In genomic region chr14:77886010-77886409, GRCh38 we compare ENCODE assay signal across 28 cellular contexts.
"Had no signal": no experiment of that assay in that cellular context is flagged by ENCODE, and none has a peak within 500 bp of the region (broad histone marks: within the 10 kb centered on the region; RNA-seq: fewer than 3 reads in every experiment).

No MANE protein-coding gene starts in this region.

- ATAC-seq: stimulated activated effector memory CD8-positive, alpha-beta T cell treated with anti-CD3 and anti-CD28 coated beads, Interleukin-12 subunit alpha, Interleukin-12 subunit beta, amount 100 ng/mL, for 72 hours; stimulated activated memory B cell treated with anti-CD40 and anti-IgM and Interleukin-4, amounts not matched to agents 10 μg/mL and 1 μg/mL and 100 μg/mL, for 72 hours; stimulated activated naive B cell treated with anti-CD40 and anti-IgM and Interleukin-4, amounts not matched to agents 10 μg/mL and 1 μg/mL and 100 μg/mL, for 72 hours; stimulated activated naive CD8-positive, alpha-beta T cell treated with anti-CD3 and anti-CD28 coated beads, Interleukin-15, amount 100 ng/mL, for 72 hours; stimulated activated naive CD8-positive, alpha-beta T cell treated with anti-CD3 and anti-CD28 coated beads, Interleukin-15, Interleukin-2, amounts not matched to agents 100 U/mL and 50 U/mL, for 24 hours; upper lobe of right lung had no signal

- H3K27me3 ChIP-seq: stomach, suprapubic skin, testis, thyroid gland, tibial artery, tibial nerve, transverse colon, upper lobe of left lung, upper lobe of right lung, uterus, vagina had no signal

- H3K27ac ChIP-seq: stomach, suprapubic skin, testis, thoracic aorta, thyroid gland, tibial artery, tibial nerve, transverse colon, upper lobe of left lung, upper lobe of right lung, uterus, vagina had no signal

- H3K27me3 Mint-ChIP-seq: stimulated activated memory B cell treated with anti-CD40 and anti-IgM and Interleukin-4, amounts not matched to agents 10 μg/mL and 1 μg/mL and 100 μg/mL, for 72 hours; stimulated activated naive B cell treated with anti-CD40 and anti-IgM and Interleukin-4, amounts not matched to agents 10 μg/mL and 1 μg/mL and 100 μg/mL, for 72 hours; stimulated activated naive CD8-positive, alpha-beta T cell treated with anti-CD3 and anti-CD28 coated beads, Interleukin-15, amount 100 ng/mL, for 72 hours; stimulated activated naive CD8-positive, alpha-beta T cell treated with anti-CD3 and anti-CD28 coated beads, Interleukin-15, Interleukin-2, amounts not matched to agents 100 ng/mL and 50 ng/mL, for 24 hours; type B pancreatic cell had no signal

- H3K9me3 ChIP-seq: suprapubic skin, testis, thoracic aorta, thyroid gland, tibial artery, transverse colon, upper lobe of right lung, uterus, vagina had no signal

- FAIRE-seq: urothelium cell line had no signal

- DNase-seq: stimulated activated CD4-positive, alpha-beta T cell treated with anti-CD3 and anti-CD28 coated beads, Interleukin-2, amount 100 ng/mL, for 48 hours; stimulated activated CD4-positive, alpha-beta T cell treated with anti-CD3 and anti-CD28 coated beads, Interleukin-4, amount 100 ng/mL, for 1 hour; stimulated activated CD4-positive, alpha-beta T cell treated with anti-CD3 and anti-CD28 coated beads, Interleukin-4, amount 100 ng/mL, for 24 hours; stimulated activated CD4-positive, alpha-beta T cell treated with anti-CD3 and anti-CD28 coated beads, Interleukin-4, amount 100 ng/mL, for 4 hours; stimulated activated CD8-positive, alpha-beta memory T cell treated with anti-CD3 and anti-CD28 coated beads, Interleukin-4, amount 100 ng/mL, for 48 hours; stimulated activated naive B cell treated with anti-CD40 and anti-IgM and Interleukin-4, amounts not matched to agents 10 μg/mL and 1 μg/mL and 100 μg/mL, for 72 hours; stimulated activated naive CD4-positive, alpha-beta T cell; stimulated activated naive CD4-positive, alpha-beta T cell treated with Interleukin-2 at 50 U/mL for 16 hours; stimulated activated naive CD8-positive, alpha-beta T cell treated with anti-CD3 and anti-CD28 coated beads, Interleukin-15, amount 100 ng/mL, for 72 hours; stimulated activated naive CD8-positive, alpha-beta T cell treated with anti-CD3 and anti-CD28 coated beads, Interleukin-15, Interleukin-2, amounts not matched to agents 100 U/mL and 50 U/mL, for 24 hours; stomach; testis; thyroid gland; tibial artery; transverse colon; trophoblast cell; upper lobe of left lung; upper lobe of right lung; uterus had no signal

- H3K4me1 Mint-ChIP-seq: stimulated activated effector memory CD8-positive, alpha-beta T cell treated with anti-CD3 and anti-CD28 coated beads, Interleukin-12 subunit alpha, Interleukin-12 subunit beta, amount 100 ng/mL, for 72 hours; stimulated activated memory B cell treated with anti-CD40 and anti-IgM and Interleukin-4, amounts not matched to agents 10 μg/mL and 1 μg/mL and 100 μg/mL, for 72 hours; stimulated activated naive CD8-positive, alpha-beta T cell treated with anti-CD3 and anti-CD28 coated beads, Interleukin-15, amount 100 ng/mL, for 72 hours had no signal

- H3K27ac Mint-ChIP-seq: stimulated activated effector memory CD8-positive, alpha-beta T cell treated with anti-CD3 and anti-CD28 coated beads, Interleukin-12 subunit alpha, Interleukin-12 subunit beta, amount 100 ng/mL, for 72 hours; stimulated activated memory B cell treated with anti-CD40 and anti-IgM and Interleukin-4, amounts not matched to agents 10 μg/mL and 1 μg/mL and 100 μg/mL, for 72 hours; stimulated activated naive B cell treated with anti-CD40 and anti-IgM and Interleukin-4, amounts not matched to agents 10 μg/mL and 1 μg/mL and 100 μg/mL, for 72 hours; stimulated activated naive CD8-positive, alpha-beta T cell treated with anti-CD3 and anti-CD28 coated beads, Interleukin-15, Interleukin-2, amounts not matched to agents 100 ng/mL and 50 ng/mL, for 24 hours; type B pancreatic cell had no signal

- H3K4me3 ChIP-seq: stomach, suprapubic skin, testis, thoracic aorta, thyroid gland, tibial artery, tibial nerve, transverse colon, upper lobe of left lung, upper lobe of right lung, uterus, vagina had no signal

- H3K4me3 Mint-ChIP-seq: stimulated activated effector memory CD8-positive, alpha-beta T cell treated with anti-CD3 and anti-CD28 coated beads, Interleukin-12 subunit alpha, Interleukin-12 subunit beta, amount 100 ng/mL, for 72 hours; stimulated activated memory B cell treated with anti-CD40 and anti-IgM and Interleukin-4, amounts not matched to agents 10 μg/mL and 1 μg/mL and 100 μg/mL, for 72 hours; stimulated activated naive B cell treated with anti-CD40 and anti-IgM and Interleukin-4, amounts not matched to agents 10 μg/mL and 1 μg/mL and 100 μg/mL, for 72 hours; stimulated activated naive CD8-positive, alpha-beta T cell treated with anti-CD3 and anti-CD28 coated beads, Interleukin-15, amount 100 ng/mL, for 72 hours; stimulated activated naive CD8-positive, alpha-beta T cell treated with anti-CD3 and anti-CD28 coated beads, Interleukin-15, Interleukin-2, amounts not matched to agents 100 ng/mL and 50 ng/mL, for 24 hours; type B pancreatic cell had no signal

- H3K36me3 ChIP-seq: thyroid gland, upper lobe of right lung, uterus, vagina had no signal

- H3K4me1 ChIP-seq: testis, transverse colon, upper lobe of left lung, upper lobe of right lung, uterus had no signal
